ENCODE assay signal across 9 cellular contexts in genomic region chr5:65190328-65191053, GRCh38.
A peak's percentile ranks its signal among the peaks of the same experiment; 100 is the strongest.
DNase-seq lines count a peak whose midpoint lies in the region; ATAC-seq and TF ChIP-seq lines count a peak whose summit lies in the region.
"Had no signal": no experiment of that assay in that cellular context is flagged by ENCODE, and none has a peak within 500 bp of the region (broad histone marks: within the 10 kb centered on the region; RNA-seq: fewer than 3 reads in every experiment).

No MANE protein-coding gene starts in this region.

- no peaks in the 10 kb centered on the region for H3K36me3 Mint-ChIP-seq in activated T-cell treated with anti-CD3 and anti-CD28 coated beads, Interleukin-2, amount 50 U/mL, for 4 hours (ENCODE audit: insufficient read depth)

- peaks cover 6% of the 10 kb centered on the region for H3K4me1 Mint-ChIP-seq in activated T-cell treated with anti-CD3 and anti-CD28 coated beads, Interleukin-2, amount 50 U/mL, for 4 hours (ENCODE audit: low read depth)

- no peak overlapping the region for H2AFZ ChIP-seq in osteoblast (ENCODE audit: low read length)

- H4K20me1 ChIP-seq in osteoblast (ENCODE audit: insufficient read depth, low read length), result no peaks in the 10 kb centered on the region

- peak overlapping the region; percentile 1 for H3K4me2 ChIP-seq in osteoblast (ENCODE audit: insufficient read depth, low read length)

- peaks cover 47% of the 10 kb centered on the region for H3K36me3 ChIP-seq in osteoblast (ENCODE audit: insufficient read depth, low read length)
- H3K36me3 ChIP-seq: pancreas had no signal

- H3K9me3 Mint-ChIP-seq in activated T-cell treated with anti-CD3 and anti-CD28 coated beads, Interleukin-2, amount 50 U/mL, for 4 hours, result no peaks in the 10 kb centered on the region

- TF ChIP-seq CTCF in osteoblast (IDR thresholded peaks at IDR 0.05; ENCODE audit: extremely low read depth, low read depth, low read length), result no peak

- peak overlapping the region; percentile 90 for H3K27ac ChIP-seq in osteoblast (ENCODE audit: low read depth, low read length)
- H3K27ac ChIP-seq: pancreas had no signal

- peak; percentile 58 for ATAC-seq in GM18867 (IDR thresholded peaks at IDR 0.05; ENCODE audit: unreplicated experiment)
- peak; percentile 63 for ATAC-seq in HG02678 (IDR thresholded peaks at IDR 0.05; ENCODE audit: unreplicated experiment)
- ATAC-seq in activated T-cell treated with anti-CD3 and anti-CD28 coated beads, Interleukin-2, amount 50 U/mL, for 4 hours, result peak; percentile 88 to 89

- H3K4me3 Mint-ChIP-seq in activated T-cell treated with anti-CD3 and anti-CD28 coated beads, Interleukin-2, amount 50 U/mL, for 4 hours, result no peak overlapping the region

- H3K9me3 ChIP-seq in osteoblast (ENCODE audit: low read depth, low read length), result no peaks in the 10 kb centered on the region
- H3K9me3 ChIP-seq: pancreas had no signal

- no peak for DNase-seq in activated T-cell treated with anti-CD3 and anti-CD28 coated beads, Interleukin-2, amount 50 U/mL, for 4 hours
- DNase-seq in osteoblast (ENCODE audit: insufficient read length, low spot score, missing footprints) (peak; percentile 38), cerebellar nuclear complex (lab: John Stamatoyannopoulos, UW) (no peak), germinal center (ENCODE audit: low spot score) (no peak), NK-92 (lab: John Stamatoyannopoulos, UW; ENCODE audit: unreplicated experiment) (no peak), HuH-7 (ENCODE audit: low spot score) (no peak)
- DNase-seq: pancreas had no signal

- no peaks in the 10 kb centered on the region for H3K27me3 Mint-ChIP-seq in activated T-cell treated with anti-CD3 and anti-CD28 coated beads, Interleukin-2, amount 50 U/mL, for 4 hours (ENCODE audit: low read depth)

- H3K27me3 ChIP-seq in osteoblast (ENCODE audit: insufficient read depth, low read length), result no peaks in the 10 kb centered on the region
- H3K27me3 ChIP-seq: pancreas had no signal

- no peak overlapping the region for H3K4me3 ChIP-seq in osteoblast (ENCODE audit: insufficient read depth, low read length)
- H3K4me3 ChIP-seq: pancreas had no signal

- H3K4me1 ChIP-seq in osteoblast (ENCODE audit: insufficient read depth, low read length), result peaks cover 52% of the 10 kb centered on the region
- H3K4me1 ChIP-seq: pancreas had no signal

- peaks cover 19% of the 10 kb centered on the region for H3K79me2 ChIP-seq in osteoblast (ENCODE audit: insufficient read depth, low read length)
